8 cellular contexts compared by ENCODE assay signal in genomic region chr21:44875341-44875740, GRCh38. TPM values are rescaled to one million over a fixed set of nuclear protein-coding genes. Genes with fewer than 3 reads are reported as not detected.
DNase-seq lines count a peak whose midpoint lies in the region; ATAC-seq and TF ChIP-seq lines count a peak whose summit lies in the region.

No MANE protein-coding gene starts in this region.

- ATAC-seq in GM21619 (IDR thresholded peaks at IDR 0.05; ENCODE audit: unreplicated experiment) (no peak), HG03280 (IDR thresholded peaks at IDR 0.05; ENCODE audit: unreplicated experiment) (no peak)

- peak overlapping the region; percentile 78 for H3K4me3 Mint-ChIP-seq in mesothelial cell of epicardium

- no peak for TF ChIP-seq CTCF in GM06990 (IDR thresholded peaks at IDR 0.05; ENCODE audit: insufficient read depth, low read length, poor library complexity, severe bottlenecking)
- TF ChIP-seq CTCF in mesothelial cell of epicardium (IDR thresholded peaks at IDR 0.05; ENCODE audit: unreplicated experiment), result no peak

- no peak overlapping the region for H3K27ac Mint-ChIP-seq in mesothelial cell of epicardium

- H3K4me3 ChIP-seq in GM06990 (replicated peaks; ENCODE audit: low read depth, low read length), result peak overlapping the region; percentile 77

- H3K27me3 ChIP-seq in GM06990 (replicated peaks; ENCODE audit: control insufficient read depth, insufficient read depth, low read length), result no peaks in the 10 kb centered on the region

- H3K27me3 Mint-ChIP-seq in mesothelial cell of epicardium (ENCODE audit: low read depth), result peaks cover 1% of the 10 kb centered on the region

- peaks cover 34% of the 10 kb centered on the region for H3K4me1 Mint-ChIP-seq in mesothelial cell of epicardium

- H3K36me3 ChIP-seq in GM06990 (ENCODE audit: control insufficient read depth, insufficient read depth, low read length), result no peaks in the 10 kb centered on the region; the same call in 1 of the 2 replicates

- DNase-seq in GM06990 (ENCODE audit: extremely low read depth, insufficient read length) (no peak), NCI-H69 (lab: John Stamatoyannopoulos, UW) (peak; percentile 60), cerebellar cortex (ENCODE audit: low spot score) (peak; percentile 26), mesothelial cell of epicardium (ENCODE audit: low spot score in 2 of 2, unreplicated experiment in 2 of 2) (no peak), UCSD-AML1 (lab: John Stamatoyannopoulos, UW; ENCODE audit: unreplicated experiment) (no peak), NCI-H774 (lab: John Stamatoyannopoulos, UW) (no peak)

- H3K36me3 Mint-ChIP-seq in mesothelial cell of epicardium, result no peaks in the 10 kb centered on the region

- no peaks in the 10 kb centered on the region for H3K9me3 Mint-ChIP-seq in mesothelial cell of epicardium

RNA-seq across cellular contexts. Expression of gene PTTG1IP, which starts 1.9 kb away (rescaled TPM):
- 200 to 205 TPM (median 204 TPM) in 3 replicates for total RNA-seq in mesothelial cell of epicardium

RNA-seq across cellular contexts. Expression of gene ITGB2, which starts 45.4 kb away (rescaled TPM):
- total RNA-seq in mesothelial cell of epicardium, result 0.61 to 1.4 TPM (median 0.74 TPM) in 3 replicates

RNA-seq across cellular contexts. Expression of gene SUMO3, which starts 57.5 kb away (rescaled TPM):
- total RNA-seq in mesothelial cell of epicardium, result 82.2 to 84.5 TPM (median 83.9 TPM) in 3 replicates

Comparison
In these comparisons a context has a peak if more than half of its experiments do, and no peak if none do; other contexts are left out.
1. DNase-seq: peak in NCI-H69 (single experiment) and cerebellar cortex (single experiment); none in GM06990 (single experiment), mesothelial cell of epicardium (0 of 2), UCSD-AML1 (single experiment) and NCI-H774 (single experiment).